ENCODE assay signal across 8 cellular contexts in genomic region chr2:16650287-16651249, GRCh38. TPM values are rescaled to one million over a fixed set of nuclear protein-coding genes. Genes with fewer than 3 reads are reported as not detected.
DNase-seq lines count a peak whose midpoint lies in the region; ATAC-seq, FAIRE-seq and TF ChIP-seq lines count a peak whose summit lies in the region.

No MANE protein-coding gene starts in this region.

- 50% methylated on average over 12 of the region's 12 CpGs for WGBS in A549 (ENCODE audit: missing lambda C conversion rate)

- TF ChIP-seq POLR2A in A549 (IDR thresholded peaks at IDR 0.05; ENCODE audit: low read length) (no peak), NB4 (IDR thresholded peaks at IDR 0.05; ENCODE audit: extremely low read depth, insufficient read length) (no peak)

- H3K9me3 ChIP-seq in A549 = no peaks in the 10 kb centered on the region
- no peaks in the 10 kb centered on the region for H3K9me3 ChIP-seq in muscle layer of duodenum (ENCODE audit: control insufficient read depth in 1 of 2, low read length in 2 of 2)

- no peak overlapping the region for H3K27ac ChIP-seq in A549
- H3K27ac ChIP-seq in muscle layer of duodenum (ENCODE audit: low read length) = peak overlapping the region; percentile 76

- FAIRE-seq in A549 (lab: Jason Lieb, UNC) = no peak

- CTCF ChIA-PET in A549 (lab: Yijun Ruan, JAX) = interaction anchor here (1.4 to 2.2 kb wide), 3 partner anchors 11 to 107 kb away, joined by 3 to 6 read pairs (median 5); no protein-coding TSS in a partner anchor

- no peak for TF ChIP-seq RAD21 in A549 (conservative IDR thresholded peaks at IDR 0.05 in 1 of 2, IDR thresholded peaks at IDR 0.05 in 1 of 2)

- no peaks in the 10 kb centered on the region for H3K27me3 ChIP-seq in muscle layer of duodenum (ENCODE audit: low read depth, low read length)

- no peak for TF ChIP-seq EP300 in A549 (IDR thresholded peaks at IDR 0.05)

- H3K4me3 ChIP-seq in A549 (no peak overlapping the region), NB4 (ENCODE audit: low read depth, low read length) (peak overlapping the region; percentile 18), muscle layer of duodenum (ENCODE audit: low read depth in 1 of 2, low read length in 2 of 2) (peak overlapping the region; percentile 46 to 55)

- no peaks in the 10 kb centered on the region for H3K36me3 ChIP-seq in muscle layer of duodenum (ENCODE audit: control insufficient read depth in 1 of 2, insufficient read depth in 2 of 2, low read length in 2 of 2)

- H3K4me2 ChIP-seq in A549 = peak overlapping the region; percentile 59

- POLR2A ChIA-PET in A549 (lab: Yijun Ruan, JAX) = no interaction called here

- TF ChIP-seq CTCF in A549 (IDR thresholded peaks at IDR 0.05) (no peak), NB4 (IDR thresholded peaks at IDR 0.05; ENCODE audit: low read depth, low read length) (no peak)

- DNase-seq in A549 (ENCODE audit: low read depth in 1 of 2, low spot score in 1 of 2) = no peak
- DNase-seq in NB4 (ENCODE audit: low read depth) = peak; percentile 67
- DNase-seq in dermis blood vessel endothelial cell = peak; percentile 77
- DNase-seq in stimulated activated CD4-positive, alpha-beta T cell treated with anti-CD3 and anti-CD28 coated beads, Interleukin-4, amount 100 ng/mL, for 1 hour = no peak
- no peak for DNase-seq in DMS79 treated with DMSO at 0.1 percent for 48 hours (lab: John Stamatoyannopoulos, UW)
- no peak for DNase-seq in activated CD8-positive, alpha-beta memory T cell treated with anti-CD3 and anti-CD28 coated beads for 24 hours

- no peaks in the 10 kb centered on the region for H3K4me1 ChIP-seq in A549
- peaks cover 35 to 54% of the 10 kb centered on the region in 2 donors for H3K4me1 ChIP-seq in muscle layer of duodenum (ENCODE audit: control insufficient read depth in 1 of 2, insufficient read depth in 2 of 2, low read length in 2 of 2)

- ATAC-seq in A549 (peak in 1 of 2 experiments; percentile 46; a peak in 3 of 6 replicates), HG03571 (IDR thresholded peaks at IDR 0.05; ENCODE audit: unreplicated experiment) (no peak)

TF ChIP-seq in A549, 52 proteins besides CTCF, POLR2A, EP300 and RAD21:
- no peak for TF ChIP-seq TFCP2L1 (CRISPR knock-in tag; IDR thresholded peaks at IDR 0.05)
- no peak for TF ChIP-seq EHF (CRISPR knock-in tag; IDR thresholded peaks at IDR 0.05)
- no peak for TF ChIP-seq ATOH8 (CRISPR knock-in tag; IDR thresholded peaks at IDR 0.05; ENCODE audit: low read depth)
- no peak for TF ChIP-seq KDM1A (IDR thresholded peaks at IDR 0.05; ENCODE audit: low read depth)
- TF ChIP-seq MAZ (IDR thresholded peaks at IDR 0.05; ENCODE audit: borderline replicate concordance, low read depth, low read length) = no peak
- no peak for TF ChIP-seq BHLHE40 (IDR thresholded peaks at IDR 0.05; ENCODE audit: low read depth, low read length)
- TF ChIP-seq CHD4 (IDR thresholded peaks at IDR 0.05; ENCODE audit: borderline replicate concordance) = no peak
- no peak for TF ChIP-seq GATA3 (IDR thresholded peaks at IDR 0.05; ENCODE audit: borderline replicate concordance)
- TF ChIP-seq EHMT2 (IDR thresholded peaks at IDR 0.05; ENCODE audit: low read depth) = no peak
- TF ChIP-seq RNF2 (IDR thresholded peaks at IDR 0.05; ENCODE audit: borderline replicate concordance, low read depth) = no peak
TF ChIP-seq in A549: peak in this region for 0.

RNA-seq across cellular contexts. Expression of gene CYRIA, which starts 15.1 kb away (rescaled TPM):
- polyA plus RNA-seq in A549 (2011; rRNA removed) = 0.01 and 0.28 TPM in 2 replicates
- 0.01 TPM in 1 of 2 replicates, not detected in the other for polyA plus RNA-seq in A549 (2012; cell fraction: cytosol; rRNA removed)
- polyA plus RNA-seq in A549 (2012; cell fraction: nucleus; rRNA removed) = not detected in 2 replicates
- polyA plus RNA-seq in A549 (2017; fragmentation: RNase III; extraction: RNeasy Plus Mini Kit Qiagen cat#74134 plus additional on column Dnase treatment) = 0.05 to 0.09 TPM (median 0.08 TPM) in 3 replicates
- polyA minus RNA-seq in A549 (2011; rRNA and poly(A)+ RNA removed) = not detected in 2 replicates
- total RNA-seq in dermis blood vessel endothelial cell = 33.7 and 40.5 TPM in 2 replicates

Comparison
In these comparisons a context has a peak if more than half of its experiments do, and no peak if none do; other contexts are left out.
1. DNase-seq: peak in NB4 (single experiment) and dermis blood vessel endothelial cell (single experiment); none in A549 (0 of 2), stimulated activated CD4-positive, alpha-beta T cell treated with anti-CD3 and anti-CD28 coated beads, Interleukin-4, amount 100 ng/mL, for 1 hour (single experiment), DMS79 treated with DMSO at 0.1 percent for 48 hours (single experiment) and activated CD8-positive, alpha-beta memory T cell treated with anti-CD3 and anti-CD28 coated beads for 24 hours (single experiment).